ENCODE assay signal across 14 cellular contexts in the genomic region with DNA sequence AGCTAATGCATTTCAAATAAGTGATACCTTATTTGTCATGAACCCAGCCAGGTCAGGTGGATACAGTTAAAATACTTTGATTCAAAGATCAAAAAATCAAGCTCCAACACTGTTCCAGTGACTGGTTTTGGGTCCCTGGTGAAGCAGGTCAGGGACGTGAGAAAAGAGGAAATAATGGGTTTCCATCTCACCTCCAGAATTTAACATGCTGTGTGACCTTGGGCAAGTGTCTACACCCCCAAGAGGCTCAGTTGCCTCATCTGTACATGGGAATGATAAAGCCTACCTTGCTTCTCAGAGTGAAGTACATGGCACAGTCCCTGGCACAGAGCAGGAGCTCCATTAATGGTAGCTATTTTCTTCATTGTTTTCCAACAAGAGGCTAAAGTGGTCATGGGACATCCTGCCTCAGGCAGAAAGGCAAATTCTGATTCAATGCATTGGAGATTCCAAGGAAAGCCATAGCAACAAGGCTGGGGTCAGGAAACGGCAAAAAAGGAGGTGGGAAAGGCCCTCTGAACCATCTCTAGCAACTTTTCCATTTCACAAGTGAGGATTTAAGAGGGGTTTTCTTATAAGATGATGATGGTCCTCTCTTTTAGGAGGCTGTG.
A peak's percentile ranks its signal among the peaks of the same experiment; 100 is the strongest.
DNase-seq lines count a peak whose midpoint lies in the region; ATAC-seq and TF ChIP-seq lines count a peak whose summit lies in the region.
"Had no signal": no experiment of that assay in that cellular context is flagged by ENCODE, and none has a peak within 500 bp of the region (broad histone marks: within the 10 kb centered on the region; RNA-seq: fewer than 3 reads in every experiment).

No MANE protein-coding gene starts in this region.

- H3K4me1 Mint-ChIP-seq in MCF 10A (ENCODE audit: insufficient read depth, unreplicated experiment) = peaks cover 6% of the 10 kb centered on the region
- H3K4me1 Mint-ChIP-seq in chondrocyte (ENCODE audit: low read depth) = peaks cover 6% of the 10 kb centered on the region

- H3K4me3 ChIP-seq in breast epithelium = no peak overlapping the region
- H3K4me3 ChIP-seq in OCI-LY7 (ENCODE audit: low read depth, low read length, poor library complexity, severe bottlenecking) = peak overlapping the region; percentile 7
- no peak overlapping the region for H3K4me3 ChIP-seq in lower lobe of right lung
- H3K4me3 ChIP-seq in suprapubic skin = no peak overlapping the region
- H3K4me3 ChIP-seq in testis = no peak overlapping the region
- H3K4me3 ChIP-seq: cardiac muscle cell had no signal

- 76% methylated on average over 2 of the region's 2 CpGs for WGBS in suprapubic skin
- whole genome bisulfite sequencing in testis, 2 donors = 68 to 80% methylated on average over 2 of the region's 2 CpGs

- DNase-seq in breast epithelium (ENCODE audit: low spot score in 2 of 2) (no peak), MCF 10A (ENCODE audit: unreplicated experiment) (no peak), OCI-LY7 (ENCODE audit: low spot score) (no peak), lower lobe of right lung (no peak), suprapubic skin (ENCODE audit: low spot score in 2 of 2) (no peak), chondrocyte (ENCODE audit: low spot score) (no peak), testis (no peak)
- DNase-seq in activated CD4-positive, alpha-beta T cell treated with anti-CD3 and anti-CD28 coated beads, Interleukin-2, amount 50 U/mL, for 1 hour = no peak
- DNase-seq: 8988T; activated gamma-delta T cell treated with Interleukin-2 at 50 U/mL for 16 hours; DMS 273 treated with DMSO at 0.1 percent for 48 hours; stimulated activated CD4-positive, alpha-beta T cell treated with anti-CD3 and anti-CD28 coated beads, Interleukin-2, amount 100 ng/mL, for 48 hours; substantia nigra had no signal

- ATAC-seq in lower lobe of right lung = no peak

- H2AFZ ChIP-seq in OCI-LY7 (ENCODE audit: low read length) = peak overlapping the region; percentile 87

- no peak for TF ChIP-seq CTCF in breast epithelium (IDR thresholded peaks at IDR 0.05)
- TF ChIP-seq CTCF in MCF 10A (IDR thresholded peaks at IDR 0.05; ENCODE audit: unreplicated experiment) = no peak
- TF ChIP-seq CTCF in OCI-LY7 (conservative IDR thresholded peaks at IDR 0.05; ENCODE audit: low read length) = no peak
- TF ChIP-seq CTCF in lower lobe of right lung (IDR thresholded peaks at IDR 0.05) = no peak
- no peak for TF ChIP-seq CTCF in suprapubic skin (IDR thresholded peaks at IDR 0.05)
- no peak for TF ChIP-seq CTCF in chondrocyte (IDR thresholded peaks at IDR 0.05)
- TF ChIP-seq CTCF in testis (IDR thresholded peaks at IDR 0.05) = no peak

- H3K27me3 ChIP-seq in breast epithelium (no peaks in the 10 kb centered on the region), lower lobe of right lung (ENCODE audit: low read depth) (no peaks in the 10 kb centered on the region), suprapubic skin (no peaks in the 10 kb centered on the region), testis (no peaks in the 10 kb centered on the region)

- TF ChIP-seq POLR2A in breast epithelium (IDR thresholded peaks at IDR 0.05) = no peak
- no peak for TF ChIP-seq POLR2A in suprapubic skin (IDR thresholded peaks at IDR 0.05)
- TF ChIP-seq POLR2A in testis (IDR thresholded peaks at IDR 0.05) = no peak

- H3K27me3 Mint-ChIP-seq in MCF 10A (ENCODE audit: insufficient read depth, unreplicated experiment) (peaks cover 11% of the 10 kb centered on the region), chondrocyte (ENCODE audit: low read depth) (no peaks in the 10 kb centered on the region)

- CTCF ChIA-PET in MCF 10A (lab: Yijun Ruan, JAX) = interaction anchor here (1.0 kb wide), 1 partner anchor 317 kb away, joined by 3 read pairs; no protein-coding TSS in a partner anchor
- CTCF ChIA-PET in OCI-LY7 (lab: Charles Lee; ENCODE audit: unreplicated experiment) = no interaction called here

- H3K27ac ChIP-seq in breast epithelium (peak overlapping the region; percentile 82 to 91), OCI-LY7 (ENCODE audit: low read depth, low read length, poor library complexity, severe bottlenecking) (peak overlapping the region; percentile 57), lower lobe of right lung (peak overlapping the region; percentile 54), suprapubic skin (peak overlapping the region; percentile 77), testis (no peak overlapping the region)
- H3K27ac ChIP-seq: cardiac muscle cell had no signal

- no peaks in the 10 kb centered on the region for H3K79me2 ChIP-seq in OCI-LY7 (ENCODE audit: insufficient read depth, low read depth, low read length)

- peak overlapping the region; percentile 56 for H3K4me2 ChIP-seq in OCI-LY7 (ENCODE audit: low read length)

- H3K27ac Mint-ChIP-seq in MCF 10A (ENCODE audit: low read depth, unreplicated experiment) (no peak overlapping the region), chondrocyte (ENCODE audit: unreplicated experiment) (no peak overlapping the region)

- H3K36me3 Mint-ChIP-seq in MCF 10A (ENCODE audit: insufficient read depth, unreplicated experiment) = no peaks in the 10 kb centered on the region
- no peaks in the 10 kb centered on the region for H3K36me3 Mint-ChIP-seq in chondrocyte (ENCODE audit: low read depth)

- POLR2A ChIA-PET in MCF 10A (lab: Yijun Ruan, JAX) = interaction anchor here (0.7 kb wide), 1 partner anchor 452 kb away, joined by 3 read pairs; no protein-coding TSS in a partner anchor
- POLR2A ChIA-PET in OCI-LY7 (lab: Charles Lee) = interaction anchor here (0.7 to 2.0 kb wide), 5 partner anchors 10 to 35 kb away, joined by 3 to 7 read pairs (median 4); no protein-coding TSS in a partner anchor

- H3K36me3 ChIP-seq in breast epithelium = no peaks in the 10 kb centered on the region
- H3K36me3 ChIP-seq in OCI-LY7 (ENCODE audit: insufficient read depth, low read length) = no peaks in the 10 kb centered on the region
- no peaks in the 10 kb centered on the region for H3K36me3 ChIP-seq in lower lobe of right lung
- H3K36me3 ChIP-seq in suprapubic skin = no peaks in the 10 kb centered on the region
- H3K36me3 ChIP-seq in testis (ENCODE audit: low read depth, missing control alignments) = no peaks in the 10 kb centered on the region
- H3K36me3 ChIP-seq: cardiac muscle cell had no signal

- no peaks in the 10 kb centered on the region for H4K20me1 ChIP-seq in OCI-LY7 (ENCODE audit: insufficient read depth, low read length)

- no peak overlapping the region for H3K4me3 Mint-ChIP-seq in MCF 10A (ENCODE audit: unreplicated experiment)
- H3K4me3 Mint-ChIP-seq in chondrocyte (ENCODE audit: unreplicated experiment) = no peak overlapping the region

- H3K4me1 ChIP-seq in breast epithelium = peaks cover 5 to 7% of the 10 kb centered on the region in 2 donors
- peaks cover 23% of the 10 kb centered on the region for H3K4me1 ChIP-seq in OCI-LY7 (ENCODE audit: insufficient read depth, low read length, poor library complexity, severe bottlenecking)
- peaks cover 22% of the 10 kb centered on the region for H3K4me1 ChIP-seq in lower lobe of right lung
- peaks cover 33% of the 10 kb centered on the region for H3K4me1 ChIP-seq in suprapubic skin
- H3K4me1 ChIP-seq in testis = peaks cover 4% of the 10 kb centered on the region

- H3K9me3 ChIP-seq in breast epithelium (no peaks in the 10 kb centered on the region), OCI-LY7 (ENCODE audit: low read length) (no peaks in the 10 kb centered on the region), lower lobe of right lung (no peaks in the 10 kb centered on the region), suprapubic skin (no peaks in the 10 kb centered on the region), testis (no peaks in the 10 kb centered on the region)

- TF ChIP-seq EP300 in suprapubic skin (IDR thresholded peaks at IDR 0.05) = no peak

- no TSS peak for BruUV-seq in MCF 10A (replicated peaks; lab: Mats Ljungman, UMichigan)
- BruUV-seq in OCI-LY7 (replicated peaks; lab: Mats Ljungman, UMichigan) = no TSS peak

- intact Hi-C loops in breast epithelium (cut with DNase I; ENCODE audit: low total_unique reads) = no loop called here
- intact Hi-C loops in MCF 10A (cut with micrococcal nuclease) = no loop called here
- intact Hi-C loops in OCI-LY7 (cut with micrococcal nuclease; ENCODE audit: unreplicated experiment) = no loop called here
- intact Hi-C loops in lower lobe of right lung (cut with DNase I) = no loop called here
- intact Hi-C loops in testis (cut with DNase I; ENCODE audit: low total_unique reads) = no loop called here

- no peaks in the 10 kb centered on the region for H3K9me2 ChIP-seq in OCI-LY7 (ENCODE audit: insufficient read depth, low read length)

- H3K9me3 Mint-ChIP-seq in MCF 10A (ENCODE audit: unreplicated experiment) (peaks cover 17% of the 10 kb centered on the region), chondrocyte (ENCODE audit: low read depth) (no peaks in the 10 kb centered on the region)

Comparison
In these comparisons a context has a peak if more than half of its experiments do, and no peak if none do; other contexts are left out.
1. H3K27ac ChIP-seq: peak in breast epithelium (2 of 2), OCI-LY7 (single experiment), lower lobe of right lung (single experiment) and suprapubic skin (single experiment); none in testis (0 of 2).